In genomic region chr17:42526031-42526444, GRCh38 we compare ENCODE assay signal across 14 cellular contexts. TPM values are rescaled to one million over a fixed set of nuclear protein-coding genes. Genes with fewer than 3 reads are reported as not detected.
A peak's percentile ranks its signal among the peaks of the same experiment; 100 is the strongest.
DNase-seq lines count a peak whose midpoint lies in the region; ATAC-seq and TF ChIP-seq lines count a peak whose summit lies in the region.
"Had no signal": no experiment of that assay in that cellular context is flagged by ENCODE, and none has a peak within 500 bp of the region (broad histone marks: within the 10 kb centered on the region; RNA-seq: fewer than 3 reads in every experiment).

No MANE protein-coding gene starts in this region.

- H3K9ac ChIP-seq in skeletal muscle tissue (ENCODE audit: low read depth in 1 of 3, low read length in 3 of 3): no peak overlapping the region

- no peaks in the 10 kb centered on the region for H3K9me3 ChIP-seq in right atrium auricular region
- no peaks in the 10 kb centered on the region for H3K9me3 ChIP-seq in skeletal muscle tissue (ENCODE audit: control insufficient read depth in 3 of 3, low read length in 3 of 3)

- H3K4me1 ChIP-seq in right atrium auricular region (peaks cover 0 to 50% of the 10 kb centered on the region in 2 donors), skeletal muscle tissue (ENCODE audit: control insufficient read depth in 3 of 3, insufficient read depth in 3 of 3, low read length in 3 of 3) (peaks cover 34 to 45% (median 44%) of the 10 kb centered on the region in 3 donors)

- peak overlapping the region; percentile 64 for H3K27ac ChIP-seq in brain microvascular endothelial cell
- peak overlapping the region; percentile 60 to 62 for H3K27ac ChIP-seq in right atrium auricular region
- peak overlapping the region; percentile 45 for H3K27ac ChIP-seq in skeletal muscle tissue (ENCODE audit: low read depth, low read length)

- H3K36me3 ChIP-seq in brain microvascular endothelial cell (replicated peaks) (no peaks in the 10 kb centered on the region), right atrium auricular region (no peaks in the 10 kb centered on the region), skeletal muscle tissue (ENCODE audit: control insufficient read depth in 3 of 3, insufficient read depth in 3 of 3, low read length in 3 of 3) (peaks cover 10 to 21% (median 18%) of the 10 kb centered on the region in 3 donors)

- ATAC-seq in GM18867 (IDR thresholded peaks at IDR 0.05; ENCODE audit: unreplicated experiment) (no peak), GM21515 (IDR thresholded peaks at IDR 0.05; ENCODE audit: unreplicated experiment) (no peak), HG02798 (IDR thresholded peaks at IDR 0.05; ENCODE audit: poor library complexity, unreplicated experiment) (no peak)

- H3K4me3 ChIP-seq in brain microvascular endothelial cell (ENCODE audit: low read depth, low read length): no peak overlapping the region
- H3K4me3 ChIP-seq in right atrium auricular region: no peak overlapping the region
- no peak overlapping the region for H3K4me3 ChIP-seq in skeletal muscle tissue (ENCODE audit: low read length in 3 of 3)

- in situ Hi-C loops in brain microvascular endothelial cell (cut with HindIII; ENCODE audit: low pct_ligation_motif_present, low sequenced_read_pairs): no loop called here

- no peaks in the 10 kb centered on the region for H3K27me3 ChIP-seq in brain microvascular endothelial cell (replicated peaks)
- H3K27me3 ChIP-seq in right atrium auricular region: no peaks in the 10 kb centered on the region
- no peaks in the 10 kb centered on the region for H3K27me3 ChIP-seq in skeletal muscle tissue (ENCODE audit: control insufficient read depth in 3 of 3, insufficient read depth in 3 of 3, low read length in 3 of 3)

- no peak for TF ChIP-seq CTCF in brain microvascular endothelial cell (IDR thresholded peaks at IDR 0.05; ENCODE audit: low read depth, low read length, missing control alignments)
- TF ChIP-seq CTCF in right atrium auricular region (IDR thresholded peaks at IDR 0.05): no peak

- DNase-seq in GM03348 (ENCODE audit: low spot score) (peak; percentile 55), brain microvascular endothelial cell (peak; percentile 66), right atrium auricular region (ENCODE audit: low spot score) (no peak)
- no peak for DNase-seq in central memory CD4-positive, alpha-beta T cell
- DNase-seq: activated CD4-positive, alpha-beta T cell treated with anti-CD3 and anti-CD28 coated beads, Interleukin-2, amount 50 U/mL, for 1 hour; activated naive CD4-positive, alpha-beta T cell treated with anti-CD3 and anti-CD28 coated beads, Interleukin-2, amount 10 ng/mL, durations not matched to agents 7 days and 5 days; GOT3; NCI-H1930; substantia nigra; T-helper 1 cell had no signal

RNA-seq across cellular contexts. Expression of gene NAGLU, which starts 10.0 kb away (rescaled TPM):
- 10 to 100 TPM; 19.6 to 22.1 TPM for total RNA-seq in right atrium auricular region
- 14.1 TPM for total RNA-seq in skeletal muscle tissue

RNA-seq across cellular contexts. Expression of gene HSD17B1, which starts 26.7 kb away (rescaled TPM):
- under 1 TPM; 0.39 to 0.78 TPM for total RNA-seq in right atrium auricular region
- total RNA-seq in skeletal muscle tissue: 1.6 TPM

RNA-seq across cellular contexts. Expression of gene COASY, which starts 35.9 kb away (rescaled TPM):
- total RNA-seq in right atrium auricular region (10 to 100 TPM; 18.1 to 19.0 TPM), skeletal muscle tissue (6.3 TPM)

RNA-seq across cellular contexts. Expression of gene MLX, which starts 40.9 kb away (rescaled TPM):
- total RNA-seq in right atrium auricular region: 10 to 100 TPM; 40.1 to 63.6 TPM
- 21.9 TPM for total RNA-seq in skeletal muscle tissue

RNA-seq across cellular contexts. Expression of gene PSMC3IP, which starts 51.5 kb away (rescaled TPM):
- 1 to 10 TPM; 1.2 to 1.6 TPM for total RNA-seq in right atrium auricular region
- total RNA-seq in skeletal muscle tissue: 2.1 TPM

Comparison
In these comparisons a context has a peak if more than half of its experiments do, and no peak if none do; other contexts are left out.
1. DNase-seq: peak in GM03348 (single experiment) and brain microvascular endothelial cell (single experiment); none in right atrium auricular region (single experiment) and central memory CD4-positive, alpha-beta T cell (single experiment).
2. Peak in every context shown above with its lines, with median percentiles within 50 percentile points of each other: H3K27ac ChIP-seq.